Comparison of ENCODE assay signal across 20 cellular contexts in genomic region chr1:68454534-68454933, GRCh38. TPM values are rescaled to one million over a fixed set of nuclear protein-coding genes. Genes with fewer than 3 reads are reported as not detected.
A peak's percentile ranks its signal among the peaks of the same experiment; 100 is the strongest.
DNase-seq lines count a peak whose midpoint lies in the region; ATAC-seq and TF ChIP-seq lines count a peak whose summit lies in the region.
"Had no signal": no experiment of that assay in that cellular context is flagged by ENCODE, and none has a peak within 500 bp of the region (broad histone marks: within the 10 kb centered on the region; RNA-seq: fewer than 3 reads in every experiment).

No MANE protein-coding gene starts in this region.

- H3K27ac ChIP-seq in foreskin keratinocyte = no peak overlapping the region
- H3K27ac ChIP-seq: 22Rv1 had no signal

- POLR2A ChIA-PET in activated CD4-positive, alpha-beta T cell treated with anti-CD3 and anti-CD28 coated beads for 36 hours (lab: Charles Lee) = no interaction called here

- H3K4me1 Mint-ChIP-seq in activated CD4-positive, alpha-beta T cell treated with anti-CD3 and anti-CD28 coated beads for 36 hours = no peaks in the 10 kb centered on the region
- H3K4me1 Mint-ChIP-seq: CD4-positive, CD25-positive, alpha-beta regulatory T cell had no signal

- no peak overlapping the region for H3K27ac Mint-ChIP-seq in activated CD4-positive, alpha-beta T cell treated with anti-CD3 and anti-CD28 coated beads for 36 hours
- H3K27ac Mint-ChIP-seq: activated CD8-positive, alpha-beta T cell treated with anti-CD3 and anti-CD28 coated beads, Interleukin-2, amount 10 ng/mL, durations not matched to agents 7 days and 5 days; CD4-positive, CD25-positive, alpha-beta regulatory T cell had no signal

- no peaks in the 10 kb centered on the region for H3K27me3 Mint-ChIP-seq in activated CD4-positive, alpha-beta T cell treated with anti-CD3 and anti-CD28 coated beads for 36 hours

- ATAC-seq in HG02678 (IDR thresholded peaks at IDR 0.05; ENCODE audit: unreplicated experiment) (peak; percentile 40), foreskin keratinocyte (peak; percentile 85), HG02970 (IDR thresholded peaks at IDR 0.05; ENCODE audit: low FRiP score, unreplicated experiment) (no peak)
- ATAC-seq in activated CD4-positive, alpha-beta T cell treated with anti-CD3 and anti-CD28 coated beads for 36 hours = no peak
- ATAC-seq: activated CD8-positive, alpha-beta T cell treated with anti-CD3 and anti-CD28 coated beads, Interleukin-2, amount 10 ng/mL, durations not matched to agents 7 days and 5 days had no signal

- peaks cover 22% of the 10 kb centered on the region for H3K4me1 ChIP-seq in foreskin keratinocyte

- H3K9me3 Mint-ChIP-seq in activated CD4-positive, alpha-beta T cell treated with anti-CD3 and anti-CD28 coated beads for 36 hours (ENCODE audit: low read depth) = no peaks in the 10 kb centered on the region

- DNase-seq in DMS 273 (lab: John Stamatoyannopoulos, UW; ENCODE audit: unreplicated experiment) (peak; percentile 11), DMS 273 treated with DMSO at 0.1 percent for 48 hours (lab: John Stamatoyannopoulos, UW) (no peak), NCI-H82 treated with DMSO at 0.1 percent for 48 hours (lab: John Stamatoyannopoulos, UW; ENCODE audit: unreplicated experiment) (peak; percentile 46), foreskin keratinocyte (peak; percentile 24 to 37), COR-L47 (lab: John Stamatoyannopoulos, UW) (no peak)
- no peak for DNase-seq in activated CD4-positive, alpha-beta T cell treated with anti-CD3 and anti-CD28 coated beads for 36 hours
- DNase-seq: activated CD8-positive, alpha-beta T cell treated with anti-CD3 and anti-CD28 coated beads, Interleukin-2, amount 10 ng/mL, durations not matched to agents 7 days and 5 days; activated effector memory CD4-positive, alpha-beta T cell treated with Interleukin-2 at 50 U/mL for 16 hours; CD4-positive, CD25-positive, alpha-beta regulatory T cell; foreskin fibroblast; NCI-H1930; NCI-H774; SHP77; small intestine; T1000 had no signal

- TF ChIP-seq CTCF in foreskin keratinocyte (conservative IDR thresholded peaks at IDR 0.05) = peak; percentile 50

- H3K4me3 Mint-ChIP-seq in activated CD4-positive, alpha-beta T cell treated with anti-CD3 and anti-CD28 coated beads for 36 hours = no peak overlapping the region
- H3K4me3 Mint-ChIP-seq: activated CD8-positive, alpha-beta T cell treated with anti-CD3 and anti-CD28 coated beads, Interleukin-2, amount 10 ng/mL, durations not matched to agents 7 days and 5 days; CD4-positive, CD25-positive, alpha-beta regulatory T cell had no signal

- no peaks in the 10 kb centered on the region for H3K36me3 Mint-ChIP-seq in activated CD4-positive, alpha-beta T cell treated with anti-CD3 and anti-CD28 coated beads for 36 hours (ENCODE audit: low read depth)
- H3K36me3 Mint-ChIP-seq: CD4-positive, CD25-positive, alpha-beta regulatory T cell had no signal

- CTCF ChIA-PET in activated CD4-positive, alpha-beta T cell treated with anti-CD3 and anti-CD28 coated beads for 36 hours (lab: Charles Lee) = no interaction called here

- intact Hi-C loops in activated CD4-positive, alpha-beta T cell treated with anti-CD3 and anti-CD28 coated beads for 36 hours (cut with DNase I, micrococcal nuclease) = no loop called here

- H3K27me3 ChIP-seq in foreskin keratinocyte = no peaks in the 10 kb centered on the region

RNA-seq across cellular contexts. Expression of gene RPE65, which starts 4.8 kb away (rescaled TPM):
- not detected in 2 replicates for total RNA-seq in foreskin keratinocyte
- not detected in 2 replicates for polyA plus RNA-seq in foreskin keratinocyte
- total RNA-seq in activated CD4-positive, alpha-beta T cell treated with anti-CD3 and anti-CD28 coated beads for 36 hours = not detected
- total RNA-seq: activated CD8-positive, alpha-beta T cell treated with anti-CD3 and anti-CD28 coated beads, Interleukin-2, amount 10 ng/mL, durations not matched to agents 7 days and 5 days; CD4-positive, CD25-positive, alpha-beta regulatory T cell; mesenteric fat pad; subcutaneous adipose tissue had no signal
- polyA plus RNA-seq: CD4-positive, CD25-positive, alpha-beta regulatory T cell; small intestine had no signal

RNA-seq across cellular contexts. Expression of gene DEPDC1, which starts 42.3 kb away (rescaled TPM):
- 23.3 and 30.2 TPM in 2 replicates for total RNA-seq in foreskin keratinocyte
- polyA plus RNA-seq in foreskin keratinocyte = 6.3 and 9.8 TPM in 2 replicates
- total RNA-seq in activated CD4-positive, alpha-beta T cell treated with anti-CD3 and anti-CD28 coated beads for 36 hours = 10 to 100 TPM; 15.9 to 24.3 TPM
- total RNA-seq: mesenteric fat pad had no signal

Comparison
In these comparisons a context has a peak if more than half of its experiments do, and no peak if none do; other contexts are left out.
1. DNase-seq: peak in DMS 273 (single experiment), NCI-H82 treated with DMSO at 0.1 percent for 48 hours (single experiment) and foreskin keratinocyte (2 of 2); none in DMS 273 treated with DMSO at 0.1 percent for 48 hours (single experiment), activated CD4-positive, alpha-beta T cell treated with anti-CD3 and anti-CD28 coated beads for 36 hours (single experiment) and COR-L47 (single experiment).
2. ATAC-seq: peak in HG02678 (single experiment) and foreskin keratinocyte (single experiment); none in HG02970 (single experiment) and activated CD4-positive, alpha-beta T cell treated with anti-CD3 and anti-CD28 coated beads for 36 hours (single experiment).